15 cellular contexts compared by ENCODE assay signal in the genomic region with DNA sequence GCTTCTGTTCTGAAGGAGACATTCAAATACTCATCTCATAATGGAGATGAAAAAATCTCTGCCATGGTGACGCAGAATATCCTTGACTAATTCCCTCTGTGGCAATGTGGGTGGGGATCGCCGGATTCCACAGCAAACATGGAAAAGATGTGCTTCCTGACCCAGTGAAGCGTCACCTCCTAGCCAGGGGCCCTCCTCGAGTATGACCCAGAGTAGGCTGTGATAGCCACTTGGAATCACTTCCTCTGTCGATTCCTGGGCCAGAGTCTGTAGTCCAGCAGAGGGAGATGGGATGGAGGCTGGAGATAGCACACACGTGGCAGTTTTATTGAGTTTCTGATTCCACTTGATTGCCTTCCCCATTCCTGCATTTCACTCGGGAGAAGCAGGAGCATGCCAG. TPM values are rescaled to one million over a fixed set of nuclear protein-coding genes. Genes with fewer than 3 reads are reported as not detected.
DNase-seq lines count a peak whose midpoint lies in the region; ATAC-seq and TF ChIP-seq lines count a peak whose summit lies in the region.
"Had no signal": no experiment of that assay in that cellular context is flagged by ENCODE, and none has a peak within 500 bp of the region (broad histone marks: within the 10 kb centered on the region; RNA-seq: fewer than 3 reads in every experiment).

No MANE protein-coding gene starts in this region.

- H3K36me3 Mint-ChIP-seq in Calu3 (ENCODE audit: insufficient read depth, unreplicated experiment) = no peaks in the 10 kb centered on the region

- no peaks in the 10 kb centered on the region for H3K27me3 ChIP-seq in lower lobe of right lung (ENCODE audit: low read depth)
- H3K27me3 ChIP-seq: tibial artery had no signal

- intact Hi-C loops in Calu3 (cut with micrococcal nuclease; ENCODE audit: unreplicated experiment) = no loop called here
- intact Hi-C loops in lower lobe of right lung (cut with DNase I) = no loop called here

- H3K4me1 ChIP-seq in lower lobe of right lung = no peaks in the 10 kb centered on the region
- H3K4me1 ChIP-seq: tibial artery had no signal

- H3K4me3 ChIP-seq in lower lobe of right lung = no peak overlapping the region
- H3K4me3 ChIP-seq: GM12878, tibial artery had no signal

- no peaks in the 10 kb centered on the region for H3K9me3 Mint-ChIP-seq in Calu3 (ENCODE audit: low read depth, unreplicated experiment)

- TF ChIP-seq CTCF in Calu3 (IDR thresholded peaks at IDR 0.05; ENCODE audit: unreplicated experiment) (no peak), lower lobe of right lung (IDR thresholded peaks at IDR 0.05) (no peak)

- no peaks in the 10 kb centered on the region for H3K36me3 ChIP-seq in lower lobe of right lung
- H3K36me3 ChIP-seq: tibial artery had no signal

- H3K9me3 ChIP-seq in lower lobe of right lung = no peaks in the 10 kb centered on the region
- H3K9me3 ChIP-seq: tibial artery had no signal

- no peak overlapping the region for H3K27ac ChIP-seq in lower lobe of right lung
- H3K27ac ChIP-seq: tibial artery had no signal

- H3K27me3 Mint-ChIP-seq in Calu3 (ENCODE audit: unreplicated experiment) = no peaks in the 10 kb centered on the region

- CTCF ChIA-PET in Calu3 (lab: Charles Lee) = no interaction called here

- no peak overlapping the region for H3K27ac Mint-ChIP-seq in Calu3 (ENCODE audit: unreplicated experiment)
- H3K27ac Mint-ChIP-seq: activated CD4-positive, alpha-beta T cell treated with anti-CD3 and anti-CD28 coated beads for 36 hours had no signal

- no TSS peak for BruUV-seq in Calu3 (replicated peaks; lab: Mats Ljungman, UMichigan)

- peaks cover 15% of the 10 kb centered on the region for H3K4me1 Mint-ChIP-seq in Calu3 (ENCODE audit: low read depth, unreplicated experiment)
- H3K4me1 Mint-ChIP-seq: activated CD4-positive, alpha-beta T cell treated with anti-CD3 and anti-CD28 coated beads for 36 hours had no signal

- no peak overlapping the region for H3K4me3 Mint-ChIP-seq in Calu3 (ENCODE audit: low read depth, unreplicated experiment)
- H3K4me3 Mint-ChIP-seq: activated CD4-positive, alpha-beta T cell treated with anti-CD3 and anti-CD28 coated beads for 36 hours had no signal

- ATAC-seq in lower lobe of right lung = no peak
- ATAC-seq: activated CD4-positive, alpha-beta T cell treated with anti-CD3 and anti-CD28 coated beads for 36 hours; GM12878; left lobe of liver had no signal

- peak; percentile 8 for DNase-seq in GOT3 (lab: John Stamatoyannopoulos, UW)
- peak; percentile 67 for DNase-seq in amniotic stem cell (lab: John Stamatoyannopoulos, UW)
- peak; percentile 18 for DNase-seq in iris pigment epithelial cell (ENCODE audit: low read depth)
- peak; percentile 68 for DNase-seq in stromal cell of bone marrow (ENCODE audit: low read depth)
- no peak for DNase-seq in stimulated activated naive CD4-positive, alpha-beta T cell (lab: John Stamatoyannopoulos, UW)
- no peak for DNase-seq in Calu3
- DNase-seq in lower lobe of right lung = no peak
- no peak for DNase-seq in SIG-M5 (lab: John Stamatoyannopoulos, UW)
- DNase-seq: activated CD4-positive, alpha-beta T cell treated with anti-CD3 and anti-CD28 coated beads for 36 hours; aorta; COR-L47; T-helper 1 cell; tibial artery had no signal

RNA-seq across cellular contexts. Expression of a gene that starts 36.8 kb away (rescaled TPM):
- total RNA-seq in Calu3 (2022) (not detected in 2 replicates), lower lobe of right lung (6.8 TPM)
- total RNA-seq: activated CD4-positive, alpha-beta T cell treated with anti-CD3 and anti-CD28 coated beads for 36 hours; GM12878; left lobe of liver had no signal

RNA-seq across cellular contexts. Expression of a gene that starts 39.4 kb away (rescaled TPM):
- total RNA-seq in Calu3 (2022) = not detected in 2 replicates
- 0.35 TPM for total RNA-seq in lower lobe of right lung

Comparison
In these comparisons a context has a peak if more than half of its experiments do, and no peak if none do; other contexts are left out.
1. DNase-seq: peak in GOT3 (single experiment), amniotic stem cell (single experiment), iris pigment epithelial cell (single experiment) and stromal cell of bone marrow (single experiment); none in stimulated activated naive CD4-positive, alpha-beta T cell (0 of 6), Calu3 (single experiment), lower lobe of right lung (single experiment) and SIG-M5 (single experiment).